Comparison of ENCODE assay signal across 14 cellular contexts in genomic region chr1:112536561-112536960, GRCh38. TPM values are rescaled to one million over a fixed set of nuclear protein-coding genes. Genes with fewer than 3 reads are reported as not detected.
"Had no signal": no experiment of that assay in that cellular context is flagged by ENCODE, and none has a peak within 500 bp of the region (broad histone marks: within the 10 kb centered on the region; RNA-seq: fewer than 3 reads in every experiment).

No MANE protein-coding gene starts in this region.

- H3K27me3 Mint-ChIP-seq: activated B cell treated with CpG ODN at 0.5 μM for 24 hours; activated CD4-positive, alpha-beta T cell treated with anti-CD3 and anti-CD28 coated beads, Interleukin-2, amount 10 ng/mL, durations not matched to agents 24 days and 14 days; stimulated activated memory B cell treated with anti-CD40 and anti-IgM and Interleukin-4, amounts not matched to agents 10 μg/mL and 1 μg/mL and 100 μg/mL, for 72 hours had no signal

- H3K4me1 ChIP-seq: body of pancreas, tibial nerve had no signal

- H3K9me3 Mint-ChIP-seq: activated B cell treated with CpG ODN at 0.5 μM for 24 hours; activated CD4-positive, alpha-beta T cell treated with anti-CD3 and anti-CD28 coated beads, Interleukin-2, amount 10 ng/mL, durations not matched to agents 24 days and 14 days; activated T-helper 1 cell treated with anti-CD3 and anti-CD28 coated beads, Interleukin-12 subunit alpha, Interleukin-12 subunit beta, Interleukin-2, Interleukin-4 antibody, amounts not matched to agents 30 ng/mL and 10 ng/mL and 1 ng/mL, durations not matched to agents 14 hours and 24 hours and 36 hours; stimulated activated memory B cell treated with anti-CD40 and anti-IgM and Interleukin-4, amounts not matched to agents 10 μg/mL and 1 μg/mL and 100 μg/mL, for 72 hours; T-helper 1 cell treated with Interleukin-12 subunit alpha and Interleukin-12 subunit beta and Interleukin-4 antibody, amounts not matched to agents 30 μg/mL and 1 μg/mL, for 36 hours had no signal

- H3K27me3 ChIP-seq: body of pancreas, right atrium auricular region, tibial nerve had no signal

- DNase-seq: activated B cell treated with CpG ODN at 0.5 μM for 24 hours; activated naive CD4-positive, alpha-beta T cell; body of pancreas; dermis blood vessel endothelial cell; foreskin melanocyte; kidney; left ventricle myocardium inferior; small intestine had no signal

- H3K4me3 Mint-ChIP-seq: activated B cell treated with CpG ODN at 0.5 μM for 24 hours; activated CD4-positive, alpha-beta T cell treated with anti-CD3 and anti-CD28 coated beads, Interleukin-2, amount 10 ng/mL, durations not matched to agents 24 days and 14 days; activated T-helper 1 cell treated with anti-CD3 and anti-CD28 coated beads, Interleukin-12 subunit alpha, Interleukin-12 subunit beta, Interleukin-2, Interleukin-4 antibody, amounts not matched to agents 30 ng/mL and 10 ng/mL and 1 ng/mL, durations not matched to agents 14 hours and 24 hours and 36 hours; stimulated activated memory B cell treated with anti-CD40 and anti-IgM and Interleukin-4, amounts not matched to agents 10 μg/mL and 1 μg/mL and 100 μg/mL, for 72 hours; T-helper 1 cell treated with Interleukin-12 subunit alpha and Interleukin-12 subunit beta and Interleukin-4 antibody, amounts not matched to agents 30 μg/mL and 1 μg/mL, for 36 hours had no signal

- H3K9me3 ChIP-seq: body of pancreas, left ventricle myocardium inferior, right atrium auricular region, tibial nerve had no signal

- H3K4me3 ChIP-seq: body of pancreas, left ventricle myocardium inferior, right atrium auricular region, tibial nerve had no signal

- ATAC-seq: body of pancreas; stimulated activated memory B cell treated with anti-CD40 and anti-IgM and Interleukin-4, amounts not matched to agents 10 μg/mL and 1 μg/mL and 100 μg/mL, for 72 hours had no signal

- H3K27ac ChIP-seq: body of pancreas, left ventricle myocardium inferior, right atrium auricular region, tibial nerve had no signal

- H3K4me1 Mint-ChIP-seq: activated B cell treated with CpG ODN at 0.5 μM for 24 hours; activated CD4-positive, alpha-beta T cell treated with anti-CD3 and anti-CD28 coated beads, Interleukin-2, amount 10 ng/mL, durations not matched to agents 24 days and 14 days; stimulated activated memory B cell treated with anti-CD40 and anti-IgM and Interleukin-4, amounts not matched to agents 10 μg/mL and 1 μg/mL and 100 μg/mL, for 72 hours had no signal

- H3K27ac Mint-ChIP-seq: activated B cell treated with CpG ODN at 0.5 μM for 24 hours; activated CD4-positive, alpha-beta T cell treated with anti-CD3 and anti-CD28 coated beads, Interleukin-2, amount 10 ng/mL, durations not matched to agents 24 days and 14 days; activated T-helper 1 cell treated with anti-CD3 and anti-CD28 coated beads, Interleukin-12 subunit alpha, Interleukin-12 subunit beta, Interleukin-2, Interleukin-4 antibody, amounts not matched to agents 30 ng/mL and 10 ng/mL and 1 ng/mL, durations not matched to agents 14 hours and 24 hours and 36 hours; stimulated activated memory B cell treated with anti-CD40 and anti-IgM and Interleukin-4, amounts not matched to agents 10 μg/mL and 1 μg/mL and 100 μg/mL, for 72 hours; T-helper 1 cell treated with Interleukin-12 subunit alpha and Interleukin-12 subunit beta and Interleukin-4 antibody, amounts not matched to agents 30 μg/mL and 1 μg/mL, for 36 hours had no signal

RNA-seq across cellular contexts. Expression of gene WNT2B, which starts 27.8 kb away (rescaled TPM):
- total RNA-seq: activated CD4-positive, alpha-beta T cell treated with anti-CD3 and anti-CD28 coated beads, Interleukin-2, amount 10 ng/mL, durations not matched to agents 24 days and 14 days had no signal
